In the genomic region with DNA sequence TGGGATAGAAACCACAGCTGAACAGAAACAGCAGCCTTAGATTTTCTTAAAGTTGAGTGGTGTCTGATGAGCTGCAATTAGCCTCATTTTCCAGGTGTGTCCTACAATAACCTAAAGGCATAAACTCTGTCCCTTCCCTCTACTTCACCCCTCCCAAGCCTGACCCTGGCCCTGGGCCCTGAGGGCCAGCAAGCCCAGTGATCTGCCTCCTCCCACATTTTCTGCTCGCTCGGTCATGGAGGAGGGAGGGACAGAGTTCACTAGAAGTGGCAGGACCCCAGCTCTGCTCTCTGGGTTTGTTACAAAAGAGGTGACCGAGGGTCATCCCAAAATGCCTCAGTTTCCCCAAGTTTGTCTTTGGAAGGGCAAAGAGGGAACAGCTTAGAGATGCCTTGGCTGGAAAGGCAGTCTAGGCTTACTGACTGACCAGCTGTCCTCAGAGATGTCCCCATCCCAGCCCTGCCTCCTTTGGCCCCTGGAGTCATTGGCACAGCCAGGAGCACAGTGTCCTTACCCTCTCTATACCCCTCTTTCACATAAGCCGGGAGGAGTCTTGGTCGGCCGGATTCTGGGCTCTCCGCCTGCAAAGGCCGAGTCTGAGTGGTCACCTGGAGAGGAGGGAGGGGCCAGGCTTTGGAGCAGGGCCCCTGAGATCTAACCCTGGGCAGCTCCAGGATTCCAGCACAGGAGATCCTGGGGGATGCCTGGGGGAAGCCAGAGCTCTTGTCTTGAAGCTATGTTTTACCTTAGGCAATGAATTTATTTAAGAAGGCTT, we compare ENCODE assay signal across 15 cellular contexts.
DNase-seq lines count a peak whose midpoint lies in the region; ATAC-seq and TF ChIP-seq lines count a peak whose summit lies in the region.
"Had no signal": no experiment of that assay in that cellular context is flagged by ENCODE, and none has a peak within 500 bp of the region (broad histone marks: within the 10 kb centered on the region; RNA-seq: fewer than 3 reads in every experiment).

No MANE protein-coding gene starts in this region.

- no peak overlapping the region for H2BK20ac ChIP-seq in H9 (ENCODE audit: low read depth, low read length, poor library complexity, severe bottlenecking)

- H3K36me3 Mint-ChIP-seq in H9 (ENCODE audit: insufficient read depth in 1 of 3, low read depth in 3 of 3) (peaks cover 0 to 8% (median 5%) of the 10 kb centered on the region in 3 experiments; a peak in 3 of 7 replicates), endodermal cell (ENCODE audit: low read depth) (no peaks in the 10 kb centered on the region)
- H3K36me3 Mint-ChIP-seq: CD8-positive, alpha-beta T cell had no signal

- H3K27me3 ChIP-seq in H9 (ENCODE audit: insufficient read depth, low read length) (no peaks in the 10 kb centered on the region), endodermal cell (ENCODE audit: control insufficient read depth, insufficient read depth, low read length, poor library complexity, severe bottlenecking) (no peaks in the 10 kb centered on the region)
- H3K27me3 ChIP-seq: BLaER1 treated with 17β-estradiol and CSF1 and Interleukin-3, amounts not matched to agents 10 nM and 100 nM had no signal

- no peak for TF ChIP-seq CTCF in H9 (conservative IDR thresholded peaks at IDR 0.05)
- no peak for TF ChIP-seq CTCF in endodermal cell (conservative IDR thresholded peaks at IDR 0.05)

- H3K4me2 ChIP-seq in H9 (ENCODE audit: insufficient read depth, insufficient read length, low read length), result no peak overlapping the region
- H3K4me2 ChIP-seq: BLaER1 treated with 17β-estradiol and CSF1 and Interleukin-3, amounts not matched to agents 10 nM and 100 nM had no signal

- H3K79me1 ChIP-seq in H9 (ENCODE audit: insufficient read depth, low read depth, low read length, poor library complexity, severe bottlenecking), result no peaks in the 10 kb centered on the region

- intact Hi-C loops in posterior vena cava (cut with DNase I) (no loop called here), posterior cingulate gyrus (cut with DNase I) (no loop called here)

- WGBS in H9 (ENCODE audit: extremely low coverage, insufficient read length, low lambda C conversion rate), result no CpG with 5 or more reads among the region's 8 CpGs
- WGBS in endodermal cell (ENCODE audit: insufficient coverage in 1 of 2, insufficient read length in 1 of 2), 2 experiments, result 84 to 89% methylated on average over 1 to 8 of the region's 8 CpGs

- H2BK5ac ChIP-seq in H9 (ENCODE audit: insufficient read length, low read length), result no peak overlapping the region

- H3K9me3 ChIP-seq in H9 (ENCODE audit: control insufficient read depth, low read depth, low read length) (no peaks in the 10 kb centered on the region), endodermal cell (ENCODE audit: control insufficient read depth, low read length) (peaks cover 5% of the 10 kb centered on the region)

- no peak overlapping the region for H2BK12ac ChIP-seq in H9 (ENCODE audit: insufficient read length, low read depth, low read length)

- no peak overlapping the region for H3K4me3 ChIP-seq in endodermal cell (ENCODE audit: low read length)
- H3K4me3 ChIP-seq: BLaER1 treated with 17β-estradiol and CSF1 and Interleukin-3, amounts not matched to agents 10 nM and 100 nM had no signal

- H3K14ac ChIP-seq in H9 (ENCODE audit: insufficient read depth, low read length), result no peak overlapping the region

- H3K56ac ChIP-seq in H9 (ENCODE audit: insufficient read length, low read depth, low read length), result no peak overlapping the region

- H3K9ac ChIP-seq in H9 (ENCODE audit: extremely low read depth, insufficient read length, low read length) (no peak overlapping the region), endodermal cell (ENCODE audit: extremely low read depth, low read length, poor library complexity, severe bottlenecking) (no peak overlapping the region)
- H3K9ac ChIP-seq: BLaER1 treated with 17β-estradiol and CSF1 and Interleukin-3, amounts not matched to agents 10 nM and 100 nM had no signal

- no peak overlapping the region for H3K18ac ChIP-seq in H9 (ENCODE audit: insufficient read length, low read depth, low read length)

- H3K4me1 Mint-ChIP-seq in H9, result peaks cover 5 to 16% of the 10 kb centered on the region in 2 experiments
- H3K4me1 Mint-ChIP-seq in endodermal cell, result peaks cover under 1% of the 10 kb centered on the region
- H3K4me1 Mint-ChIP-seq: B cell had no signal

- H3K23ac ChIP-seq in H9 (ENCODE audit: insufficient read length, low read depth, low read length), result no peak overlapping the region

- H4K20me1 ChIP-seq in H9 (ENCODE audit: control insufficient read depth, insufficient read depth, insufficient read length), result no peaks in the 10 kb centered on the region
- H4K20me1 ChIP-seq: BLaER1 treated with 17β-estradiol and CSF1 and Interleukin-3, amounts not matched to agents 10 nM and 100 nM had no signal

- no peak overlapping the region for H3K4ac ChIP-seq in H9 (ENCODE audit: low read depth, low read length)

- no peak overlapping the region for H4K91ac ChIP-seq in H9 (ENCODE audit: insufficient read length, low read depth, low read length)

- peaks cover 13 to 14% of the 10 kb centered on the region in 2 experiments for H3K9me3 Mint-ChIP-seq in H9
- H3K9me3 Mint-ChIP-seq in endodermal cell, result peaks cover 18% of the 10 kb centered on the region
- H3K9me3 Mint-ChIP-seq: CD8-positive, alpha-beta T cell had no signal

- no peaks in the 10 kb centered on the region for H3K4me1 ChIP-seq in H9 (ENCODE audit: insufficient read depth, low read length)
- no peaks in the 10 kb centered on the region for H3K4me1 ChIP-seq in endodermal cell (ENCODE audit: control insufficient read depth, insufficient read depth, low read length)
- H3K4me1 ChIP-seq: BLaER1 treated with 17β-estradiol and CSF1 and Interleukin-3, amounts not matched to agents 10 nM and 100 nM had no signal

- H3K27me3 Mint-ChIP-seq in H9 (ENCODE audit: low read depth) (no peaks in the 10 kb centered on the region; the same call in 1 of the 2 replicates), endodermal cell (ENCODE audit: insufficient read depth) (peaks cover 6% of the 10 kb centered on the region)

- no peak overlapping the region for H4K5ac ChIP-seq in H9 (ENCODE audit: insufficient read length, low read depth, low read length)

- no peak overlapping the region for H3K27ac ChIP-seq in H9 (ENCODE audit: insufficient read length, low read depth, low read length)
- no peak overlapping the region for H3K27ac ChIP-seq in endodermal cell (ENCODE audit: low read depth, low read length)
- H3K27ac ChIP-seq: BLaER1 treated with 17β-estradiol and CSF1 and Interleukin-3, amounts not matched to agents 10 nM and 100 nM had no signal

- H3K27ac Mint-ChIP-seq in H9 (no peak overlapping the region; a peak in 1 of 7 replicates), endodermal cell (no peak overlapping the region)
- H3K27ac Mint-ChIP-seq: B cell; CD8-positive, alpha-beta T cell; HFFc6 had no signal

- H2AFZ ChIP-seq in H9 (ENCODE audit: low read length), result no peak overlapping the region

- no peak overlapping the region; a peak in 1 of 5 replicates for H3K4me3 Mint-ChIP-seq in H9
- H3K4me3 Mint-ChIP-seq in endodermal cell, result no peak overlapping the region
- H3K4me3 Mint-ChIP-seq: B cell; CD8-positive, alpha-beta T cell; HFFc6 had no signal

- peak; percentile 28 for DNase-seq in ELF-1 (ENCODE audit: low read depth, low spot score)
- DNase-seq in H9, result peak; percentile 24
- peak; percentile 38 for DNase-seq in endodermal cell
- peak; percentile 47 for DNase-seq in posterior vena cava (ENCODE audit: low spot score)
- DNase-seq in posterior cingulate gyrus, result no peak
- no peak for DNase-seq in NCI-H1048 (lab: John Stamatoyannopoulos, UW)
- DNase-seq: Calu3, DND-41, EL, HFFc6 had no signal

- no peaks in the 10 kb centered on the region for H3K36me3 ChIP-seq in endodermal cell (ENCODE audit: control insufficient read depth, insufficient read depth, low read length)
- H3K36me3 ChIP-seq: BLaER1 treated with 17β-estradiol and CSF1 and Interleukin-3, amounts not matched to agents 10 nM and 100 nM had no signal

- H2AK5ac ChIP-seq in H9 (ENCODE audit: insufficient read length, low read length), result no peak overlapping the region

- H3T11ph ChIP-seq in H9 (ENCODE audit: low read length), result no peak overlapping the region

- H4K8ac ChIP-seq in H9 (replicated peaks; ENCODE audit: insufficient read length, low read depth, low read length), result no peak overlapping the region

- no peak overlapping the region for H2BK120ac ChIP-seq in H9 (ENCODE audit: low read depth, low read length, poor library complexity, severe bottlenecking)

- H3K79me2 ChIP-seq in H9 (ENCODE audit: insufficient read depth, low read length), result no peaks in the 10 kb centered on the region

- no peak for ATAC-seq in HG03469 (IDR thresholded peaks at IDR 0.05; ENCODE audit: unreplicated experiment)
- ATAC-seq: CD8-positive, alpha-beta T cell; HCT116 had no signal

- no peaks in the 10 kb centered on the region for H3K23me2 ChIP-seq in H9 (ENCODE audit: insufficient read length, low read depth, low read length, poor library complexity, severe bottlenecking)

- H2BK15ac ChIP-seq in H9 (ENCODE audit: low read depth, low read length), result no peak overlapping the region

Comparison
In these comparisons a context has a peak if more than half of its experiments do, and no peak if none do; other contexts are left out.
1. DNase-seq: peak in ELF-1 (single experiment), H9 (single experiment), endodermal cell (single experiment) and posterior vena cava (single experiment); none in posterior cingulate gyrus (0 of 10) and NCI-H1048 (single experiment).